Comparison of ENCODE assay signal across 11 cellular contexts in genomic region chr12:56029166-56029519, GRCh38. TPM values are rescaled to one million over a fixed set of nuclear protein-coding genes. Genes with fewer than 3 reads are reported as not detected.
DNase-seq lines count a peak whose midpoint lies in the region; ATAC-seq and TF ChIP-seq lines count a peak whose summit lies in the region.
"Had no signal": no experiment of that assay in that cellular context is flagged by ENCODE, and none has a peak within 500 bp of the region (broad histone marks: within the 10 kb centered on the region; RNA-seq: fewer than 3 reads in every experiment).

No MANE protein-coding gene starts in this region.

- H3K27me3 ChIP-seq in BLaER1 treated with 17β-estradiol and CSF1 and Interleukin-3, amounts not matched to agents 10 nM and 100 nM, result no peaks in the 10 kb centered on the region
- H3K27me3 ChIP-seq in PC-3 (ENCODE audit: low read length), result no peaks in the 10 kb centered on the region
- H3K27me3 ChIP-seq in neutrophil, result no peaks in the 10 kb centered on the region

- ATAC-seq in PC-3, result peak; percentile 72
- ATAC-seq: Right ventricle myocardium inferior had no signal

- H3K9ac ChIP-seq in BLaER1 treated with 17β-estradiol and CSF1 and Interleukin-3, amounts not matched to agents 10 nM and 100 nM, result peak overlapping the region in 7 of 11 experiments; percentile 4 to 39 (median 15); a peak in 7 of 22 replicates
- no peak overlapping the region for H3K9ac ChIP-seq in PC-3 (ENCODE audit: low read length)
- H3K9ac ChIP-seq: KMS-11 had no signal

- H3K4me1 ChIP-seq in BLaER1 treated with 17β-estradiol and CSF1 and Interleukin-3, amounts not matched to agents 10 nM and 100 nM, result peaks cover 0 to 9% (median 3%) of the 10 kb centered on the region in 10 experiments; a peak in 7 of 20 replicates
- H3K4me1 ChIP-seq in PC-3 (ENCODE audit: insufficient read depth, low read length) (peaks cover 17% of the 10 kb centered on the region), neutrophil (ENCODE audit: control insufficient read depth in 1 of 2, insufficient read depth in 1 of 2, low read depth in 1 of 2, low read length in 1 of 2) (peaks cover 36 to 37% of the 10 kb centered on the region in 2 experiments)

- H3K4me2 ChIP-seq in BLaER1 treated with 17β-estradiol and CSF1 and Interleukin-3, amounts not matched to agents 10 nM and 100 nM, result peak overlapping the region in 3 of 11 experiments; percentile 4 to 29 (median 28); a peak in 2 of 22 replicates
- H3K4me2 ChIP-seq in PC-3 (ENCODE audit: low read length), result peak overlapping the region; percentile 20
- H3K4me2 ChIP-seq: KMS-11 had no signal

- CTCF ChIA-PET in PC-3 (lab: Charles Lee), result interaction anchor here (0.6 to 2.3 kb wide), 6 partner anchors 22 to 407 kb away, joined by 3 to 29 read pairs (median 6); partner anchors contain the start of genes RAB5B and SUOX

- TF ChIP-seq CTCF in PC-3 (conservative IDR thresholded peaks at IDR 0.05; ENCODE audit: low read depth, low read length), result no peak
- TF ChIP-seq CTCF in neutrophil (IDR thresholded peaks at IDR 0.05), result no peak

- POLR2A ChIA-PET in PC-3 (lab: Charles Lee; ENCODE audit: unreplicated experiment), result interaction anchor here (0.7 to 1.4 kb wide), 2 partner anchors 32 to 33 kb away, joined by 3 to 7 read pairs; partner anchors contain the start of gene SUOX

- peak overlapping the region in 2 of 11 experiments; percentile 7 to 28; a peak in 1 of 22 replicates for H3K27ac ChIP-seq in BLaER1 treated with 17β-estradiol and CSF1 and Interleukin-3, amounts not matched to agents 10 nM and 100 nM
- peak overlapping the region; percentile 27 for H3K27ac ChIP-seq in PC-3 (ENCODE audit: low read length)
- peak overlapping the region; percentile 64 for H3K27ac ChIP-seq in neutrophil
- H3K27ac ChIP-seq: KMS-11 had no signal

- H2AFZ ChIP-seq in PC-3 (ENCODE audit: low read length), result no peak overlapping the region

- H3F3A ChIP-seq in PC-3 (ENCODE audit: low read length, unreplicated experiment), result no peaks in the 10 kb centered on the region

- H3K36me3 ChIP-seq in BLaER1 treated with 17β-estradiol and CSF1 and Interleukin-3, amounts not matched to agents 10 nM and 100 nM, result peaks cover 44 to 94% (median 74%) of the 10 kb centered on the region in 11 experiments
- H3K36me3 ChIP-seq in PC-3 (ENCODE audit: low read depth, low read length), result no peaks in the 10 kb centered on the region
- no peaks in the 10 kb centered on the region for H3K36me3 ChIP-seq in neutrophil

- no peaks in the 10 kb centered on the region for H3K79me2 ChIP-seq in PC-3 (ENCODE audit: low read length)

- H3K9me2 ChIP-seq in PC-3 (replicated peaks; ENCODE audit: low read length), result no peaks in the 10 kb centered on the region

- H3K4me3 ChIP-seq in BLaER1 treated with 17β-estradiol and CSF1 and Interleukin-3, amounts not matched to agents 10 nM and 100 nM, result no peak overlapping the region
- H3K4me3 ChIP-seq in PC-3 (ENCODE audit: low read length) (no peak overlapping the region), neutrophil (ENCODE audit: low read depth in 1 of 2, low read length in 1 of 2) (no peak overlapping the region)

- no TSS peak for BruUV-seq in PC-3 (replicated peaks; lab: Mats Ljungman, UMichigan)

- intact Hi-C loops in PC-3 (cut with micrococcal nuclease), result loop anchor here (1.0 kb wide), 2 partner anchors 33 to 290 kb away; no protein-coding TSS in a partner anchor

- H3K9me3 ChIP-seq in BLaER1 treated with 17β-estradiol and CSF1 and Interleukin-3, amounts not matched to agents 10 nM and 100 nM (replicated peaks in 1 of 11), result no peaks in the 10 kb centered on the region
- H3K9me3 ChIP-seq in PC-3 (ENCODE audit: low read length) (no peaks in the 10 kb centered on the region), neutrophil (no peaks in the 10 kb centered on the region)

- no peaks in the 10 kb centered on the region for H4K20me1 ChIP-seq in BLaER1 treated with 17β-estradiol and CSF1 and Interleukin-3, amounts not matched to agents 10 nM and 100 nM
- no peaks in the 10 kb centered on the region for H4K20me1 ChIP-seq in PC-3 (ENCODE audit: low read length)

- DNase-seq in PC-3 (peak; percentile 74), dermis blood vessel endothelial cell (peak; percentile 37), mesenteric fat pad (ENCODE audit: low spot score) (no peak), GM19240 (ENCODE audit: insufficient read length, low spot score) (no peak), HT-29 (ENCODE audit: low spot score) (no peak)
- no peak for DNase-seq in activated CD8-positive, alpha-beta memory T cell treated with anti-CD3 and anti-CD28 coated beads, Interleukin-2, amount 50 U/mL, for 48 hours
- DNase-seq: foreskin melanocyte had no signal

RNA-seq across cellular contexts. Expression of gene IKZF4, which starts 8.3 kb away (rescaled TPM):
- total RNA-seq in PC-3 (2014; rRNA removed) (1.0 and 2.8 TPM in 2 replicates), dermis blood vessel endothelial cell (0.70 and 1.4 TPM in 2 replicates), mesenteric fat pad (25.8 TPM)
- total RNA-seq in HT-29 (2014; rRNA removed; shearing (Covaris generic)), result 1.1 and 1.9 TPM in 2 replicates

RNA-seq across cellular contexts. Expression of gene RPS26, which starts 12.6 kb away (rescaled TPM):
- total RNA-seq in PC-3 (2014; rRNA removed) (183 and 320 TPM in 2 replicates), dermis blood vessel endothelial cell (199 and 372 TPM in 2 replicates), mesenteric fat pad (45.3 TPM)
- total RNA-seq in HT-29 (2014; rRNA removed; shearing (Covaris generic)), result 171 and 219 TPM in 2 replicates

RNA-seq across cellular contexts. Expression of gene SUOX, which starts 32.1 kb away (rescaled TPM):
- total RNA-seq in PC-3 (2014; rRNA removed) (18.0 and 33.9 TPM in 2 replicates), dermis blood vessel endothelial cell (12.4 and 18.9 TPM in 2 replicates), mesenteric fat pad (27.7 TPM)
- total RNA-seq in HT-29 (2014; rRNA removed; shearing (Covaris generic)), result 18.1 and 21.8 TPM in 2 replicates

RNA-seq across cellular contexts. Expression of gene ERBB3, which starts 50.8 kb away (rescaled TPM):
- 28.0 and 40.6 TPM in 2 replicates for total RNA-seq in PC-3 (2014; rRNA removed)
- total RNA-seq in dermis blood vessel endothelial cell, result 0.34 and 0.88 TPM in 2 replicates
- total RNA-seq in mesenteric fat pad, result 1.9 TPM
- 136 and 141 TPM in 2 replicates for total RNA-seq in HT-29 (2014; rRNA removed; shearing (Covaris generic))

RNA-seq across cellular contexts. Expression of gene RAB5B, which starts 55.3 kb away (rescaled TPM):
- total RNA-seq in PC-3 (2014; rRNA removed) (48.8 and 50.6 TPM in 2 replicates), dermis blood vessel endothelial cell (44.8 and 67.1 TPM in 2 replicates), mesenteric fat pad (88.2 TPM)
- 32.1 and 35.0 TPM in 2 replicates for total RNA-seq in HT-29 (2014; rRNA removed; shearing (Covaris generic))

Comparison
In these comparisons a context has a peak if more than half of its experiments do, and no peak if none do; other contexts are left out.
1. DNase-seq: peak in PC-3 (single experiment) and dermis blood vessel endothelial cell (single experiment); none in activated CD8-positive, alpha-beta memory T cell treated with anti-CD3 and anti-CD28 coated beads, Interleukin-2, amount 50 U/mL, for 48 hours (single experiment), mesenteric fat pad (single experiment), GM19240 (single experiment) and HT-29 (single experiment).